In genomic region chr9:14251146-14252071, GRCh38 we compare ENCODE assay signal across 7 cellular contexts.
DNase-seq lines count a peak whose midpoint lies in the region; ATAC-seq and TF ChIP-seq lines count a peak whose summit lies in the region.

No MANE protein-coding gene starts in this region.

- no peaks in the 10 kb centered on the region for H3K27me3 Mint-ChIP-seq in natural killer cell (ENCODE audit: low read depth in 2 of 2)

- H3K36me3 ChIP-seq in right atrium auricular region (no peaks in the 10 kb centered on the region), sigmoid colon (no peaks in the 10 kb centered on the region)

- peak overlapping the region; percentile 32 to 49 for H3K27ac ChIP-seq in right atrium auricular region
- peak overlapping the region in 3 of 4 donors; percentile 31 to 68 (median 68) for H3K27ac ChIP-seq in sigmoid colon

- no peak for ATAC-seq in natural killer cell

- in situ Hi-C loops in KBM-7 (cut with MboI; ENCODE audit: low pct_unique_long_range_greater_than_20kb, low sequenced_read_pairs) = no loop called here

- H3K4me1 Mint-ChIP-seq in natural killer cell = no peaks in the 10 kb centered on the region

- H3K9me3 ChIP-seq in right atrium auricular region = no peaks in the 10 kb centered on the region
- H3K9me3 ChIP-seq in sigmoid colon = no peaks in the 10 kb centered on the region

- no peak for TF ChIP-seq EP300 in sigmoid colon (IDR thresholded peaks at IDR 0.05)

- no peak overlapping the region for H3K27ac Mint-ChIP-seq in natural killer cell

- H3K36me3 Mint-ChIP-seq in natural killer cell = no peaks in the 10 kb centered on the region

- intact Hi-C loops in sigmoid colon (cut with DNase I) (no loop called here), natural killer cell (cut with micrococcal nuclease) (no loop called here)

- H3K4me1 ChIP-seq in right atrium auricular region (peaks cover 0 to 63% of the 10 kb centered on the region in 2 donors), sigmoid colon (peaks cover 0 to 51% (median 41%) of the 10 kb centered on the region in 4 donors)

- TF ChIP-seq CTCF in right atrium auricular region (IDR thresholded peaks at IDR 0.05) (no peak), sigmoid colon (IDR thresholded peaks at IDR 0.05) (no peak), natural killer cell (IDR thresholded peaks at IDR 0.05) (no peak)

- H3K9me3 Mint-ChIP-seq in natural killer cell = peaks cover 3% of the 10 kb centered on the region in 2 donors

- H3K4me3 ChIP-seq in right atrium auricular region (peak overlapping the region in 1 of 2 donors; percentile 16), sigmoid colon (no peak overlapping the region)

- no peak overlapping the region for H3K4me3 Mint-ChIP-seq in natural killer cell

- WGBS in sigmoid colon, 2 donors = 9 to 47% methylated on average over 10 of the region's 10 CpGs

- no peak for TF ChIP-seq POLR2A in sigmoid colon (IDR thresholded peaks at IDR 0.05)

- DNase-seq in HT1080 (ENCODE audit: low read depth) (peak; percentile 82), amniotic stem cell (lab: John Stamatoyannopoulos, UW) (peak; percentile 36), right atrium auricular region (ENCODE audit: low spot score) (peak; percentile 89), sigmoid colon (peak; percentile 88), activated gamma-delta T cell (lab: John Stamatoyannopoulos, UW) (no peak), natural killer cell (no peak), KBM-7 (no peak)

- H3K27me3 ChIP-seq in right atrium auricular region (no peaks in the 10 kb centered on the region), sigmoid colon (no peaks in the 10 kb centered on the region)

Comparison
In these comparisons a context has a peak if more than half of its experiments do, and no peak if none do; other contexts are left out.
1. DNase-seq: peak in HT1080 (single experiment), amniotic stem cell (single experiment), right atrium auricular region (single experiment) and sigmoid colon (single experiment); none in activated gamma-delta T cell (single experiment), natural killer cell (single experiment) and KBM-7 (single experiment).